Comparison of ENCODE assay signal across 14 cellular contexts in the genomic region with DNA sequence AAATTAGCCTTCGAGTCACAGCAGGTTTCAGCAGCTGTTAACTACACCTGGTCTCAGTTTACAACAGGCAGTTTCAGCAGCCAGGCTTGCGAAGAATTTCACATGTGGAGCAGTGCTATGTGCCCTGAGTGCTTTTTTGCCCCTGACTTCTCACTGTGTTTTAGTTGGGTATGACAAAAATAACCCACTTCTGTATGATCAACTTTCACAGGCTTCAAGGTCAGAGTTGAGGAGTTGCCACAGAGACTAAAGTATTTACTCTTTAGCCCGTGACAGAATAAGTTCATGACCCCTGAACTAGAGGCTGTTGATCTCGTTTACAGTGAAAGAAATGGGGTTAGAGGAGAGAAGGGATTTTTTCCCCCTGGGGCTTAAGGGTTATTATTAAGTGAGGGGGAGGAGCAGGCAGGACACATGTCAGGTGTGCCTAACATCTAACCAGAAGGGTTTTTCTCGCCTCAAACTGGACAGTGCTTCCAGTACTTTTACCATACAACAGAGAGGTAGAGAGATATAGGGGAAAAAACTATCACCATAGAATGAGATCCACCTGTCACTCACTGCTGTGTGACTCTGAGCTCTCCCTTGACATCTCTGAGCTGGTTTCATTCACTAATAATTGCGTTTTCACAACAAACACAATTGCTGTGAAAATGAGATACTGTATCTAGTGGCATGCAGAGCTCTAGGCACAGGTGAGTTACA. TPM values are rescaled to one million over a fixed set of nuclear protein-coding genes. Genes with fewer than 3 reads are reported as not detected.
DNase-seq lines count a peak whose midpoint lies in the region; ATAC-seq and TF ChIP-seq lines count a peak whose summit lies in the region.
"Had no signal": no experiment of that assay in that cellular context is flagged by ENCODE, and none has a peak within 500 bp of the region (broad histone marks: within the 10 kb centered on the region; RNA-seq: fewer than 3 reads in every experiment).

No MANE protein-coding gene starts in this region.

- H3K9me3 ChIP-seq in MM.1S (replicated peaks; ENCODE audit: insufficient read depth, low read length) (no peaks in the 10 kb centered on the region), right lobe of liver (no peaks in the 10 kb centered on the region)
- H3K9me3 ChIP-seq: mucosa of descending colon, upper lobe of left lung had no signal

- no peak overlapping the region; the same call in 2 of the 3 replicates for H3K4me3 Mint-ChIP-seq in GM23338
- no peak overlapping the region for H3K4me3 Mint-ChIP-seq in activated T-cell treated with anti-CD3 and anti-CD28 coated beads, Interleukin-2, amount 50 U/mL, for 24 hours
- no peak overlapping the region for H3K4me3 Mint-ChIP-seq in activated naive CD8-positive, alpha-beta T cell treated with anti-CD3 and anti-CD28 coated beads, Interleukin-2, amount 50 U/mL, for 24 hours
- H3K4me3 Mint-ChIP-seq: activated CD4-positive, alpha-beta memory T cell treated with anti-CD3 and anti-CD28 coated beads, Interleukin-2, amount 10 ng/mL, durations not matched to agents 7 days and 5 days; B cell had no signal

- H3K9ac ChIP-seq in MM.1S (ENCODE audit: low read length): no peak overlapping the region

- H3K9me2 ChIP-seq in GM23338 (ENCODE audit: insufficient read depth): no peaks in the 10 kb centered on the region
- no peaks in the 10 kb centered on the region for H3K9me2 ChIP-seq in MM.1S (replicated peaks; ENCODE audit: insufficient read depth, low read length)

- no peaks in the 10 kb centered on the region for H4K20me1 ChIP-seq in GM23338 (replicated peaks; ENCODE audit: insufficient read depth)
- H4K20me1 ChIP-seq in MM.1S (ENCODE audit: insufficient read depth, low read length): no peaks in the 10 kb centered on the region

- H3K4me2 ChIP-seq in GM23338 (0 out of 2 replicates have a peak overlapping the region, but pooled peaks have one; percentile 7), MM.1S (ENCODE audit: low read depth, low read length) (peak overlapping the region; percentile 74)

- 16% methylated on average over 6 of the region's 6 CpGs for WGBS in right lobe of liver (ENCODE audit: insufficient coverage, low coverage, low lambda C conversion rate, missing lambda C conversion rate)

- DNase-seq in GM23338 (ENCODE audit: low spot score) (peak; percentile 55), MM.1S (peak; percentile 88), right lobe of liver (peak in 1 of 3 donors; percentile 55), NCI-H2081 (lab: John Stamatoyannopoulos, UW) (no peak)
- no peak for DNase-seq in activated T-cell treated with anti-CD3 and anti-CD28 coated beads, Interleukin-2, amount 50 U/mL, for 24 hours
- DNase-seq in activated naive CD8-positive, alpha-beta T cell treated with anti-CD3 and anti-CD28 coated beads, Interleukin-2, amount 50 U/mL, for 24 hours: no peak
- DNase-seq: activated CD4-positive, alpha-beta memory T cell treated with anti-CD3 and anti-CD28 coated beads, Interleukin-2, amount 10 ng/mL, durations not matched to agents 7 days and 5 days; mucosa of descending colon; NCI-H1092 treated with DMSO at 0.1 percent for 48 hours; upper lobe of left lung had no signal

- peaks cover 10% of the 10 kb centered on the region for H3K9me3 Mint-ChIP-seq in GM23338
- H3K9me3 Mint-ChIP-seq in activated T-cell treated with anti-CD3 and anti-CD28 coated beads, Interleukin-2, amount 50 U/mL, for 24 hours: no peaks in the 10 kb centered on the region
- H3K9me3 Mint-ChIP-seq in activated naive CD8-positive, alpha-beta T cell treated with anti-CD3 and anti-CD28 coated beads, Interleukin-2, amount 50 U/mL, for 24 hours: no peaks in the 10 kb centered on the region
- H3K9me3 Mint-ChIP-seq: activated CD4-positive, alpha-beta memory T cell treated with anti-CD3 and anti-CD28 coated beads, Interleukin-2, amount 10 ng/mL, durations not matched to agents 7 days and 5 days; activated T-helper 2 cell treated with anti-CD3 and anti-CD28 coated beads, Interferon-gamma antibody, Interleukin-2, Interleukin-4, amounts not matched to agents 10 μg/mL and 5 μg/mL and 100 μg/mL, durations not matched to agents 14 hours and 24 hours and 36 hours had no signal

- H3K27me3 ChIP-seq in GM23338 (ENCODE audit: insufficient read depth) (peaks cover 46% of the 10 kb centered on the region), MM.1S (replicated peaks; ENCODE audit: insufficient read depth, low read length) (peaks cover 16% of the 10 kb centered on the region), right lobe of liver (no peaks in the 10 kb centered on the region)

- H3K36me3 ChIP-seq in GM23338 (ENCODE audit: insufficient read depth) (no peaks in the 10 kb centered on the region; the same call in 1 of the 2 replicates), MM.1S (replicated peaks; ENCODE audit: insufficient read depth, low read length) (no peaks in the 10 kb centered on the region), right lobe of liver (no peaks in the 10 kb centered on the region)
- H3K36me3 ChIP-seq: upper lobe of left lung had no signal

- TF ChIP-seq CTCF in GM23338 (conservative IDR thresholded peaks at IDR 0.05; ENCODE audit: low read depth in 2 of 2) (no peak), MM.1S (IDR thresholded peaks at IDR 0.05; ENCODE audit: low read length) (no peak), right lobe of liver (IDR thresholded peaks at IDR 0.05) (no peak)

- peaks cover 13% of the 10 kb centered on the region; the same call in 2 of the 3 replicates for H3K4me1 Mint-ChIP-seq in GM23338
- peaks cover 9% of the 10 kb centered on the region for H3K4me1 Mint-ChIP-seq in activated T-cell treated with anti-CD3 and anti-CD28 coated beads, Interleukin-2, amount 50 U/mL, for 24 hours (ENCODE audit: low read depth)
- H3K4me1 Mint-ChIP-seq in activated naive CD8-positive, alpha-beta T cell treated with anti-CD3 and anti-CD28 coated beads, Interleukin-2, amount 50 U/mL, for 24 hours: no peaks in the 10 kb centered on the region

- no peaks in the 10 kb centered on the region for H3K79me2 ChIP-seq in GM23338 (replicated peaks; ENCODE audit: insufficient read depth)
- no peaks in the 10 kb centered on the region for H3K79me2 ChIP-seq in MM.1S (ENCODE audit: low read length)

- H3F3A ChIP-seq in GM23338 (replicated peaks; ENCODE audit: low read depth): no peaks in the 10 kb centered on the region
- H3F3A ChIP-seq in MM.1S (ENCODE audit: insufficient read depth, low read length): peaks cover 14% of the 10 kb centered on the region

- no peak overlapping the region for H3K27ac ChIP-seq in GM23338 (ENCODE audit: low read depth)
- peak overlapping the region; percentile 34; the same call in 1 of the 2 replicates for H3K27ac ChIP-seq in MM.1S (ENCODE audit: low read length)
- peak overlapping the region; percentile 15 to 59 (median 56) for H3K27ac ChIP-seq in right lobe of liver
- H3K27ac ChIP-seq: upper lobe of left lung had no signal

- intact Hi-C loops in right lobe of liver (cut with DNase I): no loop called here

- no peak overlapping the region for H3K4me3 ChIP-seq in GM23338
- peak overlapping the region; percentile 3; the same call in 1 of the 2 replicates for H3K4me3 ChIP-seq in MM.1S (ENCODE audit: low read length)
- no peak overlapping the region for H3K4me3 ChIP-seq in right lobe of liver
- H3K4me3 ChIP-seq: mucosa of descending colon, upper lobe of left lung had no signal

- H2AFZ ChIP-seq in GM23338 (peak overlapping the region; percentile 78), MM.1S (ENCODE audit: low read length) (no peak overlapping the region)

- TF ChIP-seq POLR2A in right lobe of liver (IDR thresholded peaks at IDR 0.05): no peak

- ATAC-seq in GM18517 (IDR thresholded peaks at IDR 0.05; ENCODE audit: unreplicated experiment) (peak; percentile 67), GM23338 (peak; percentile 18; the same call in 2 of the 3 replicates), right lobe of liver (peak; percentile 75 to 90 (median 82)), GM21360 (IDR thresholded peaks at IDR 0.05; ENCODE audit: unreplicated experiment) (no peak)
- ATAC-seq in activated naive CD8-positive, alpha-beta T cell treated with anti-CD3 and anti-CD28 coated beads, Interleukin-2, amount 50 U/mL, for 24 hours: no peak
- ATAC-seq: mucosa of descending colon had no signal

- peaks cover 10% of the 10 kb centered on the region for H3K4me1 ChIP-seq in GM23338 (ENCODE audit: insufficient read depth)
- H3K4me1 ChIP-seq in MM.1S (ENCODE audit: low read length): peaks cover 23% of the 10 kb centered on the region
- H3K4me1 ChIP-seq in right lobe of liver: peaks cover 0 to 59% (median 24%) of the 10 kb centered on the region in 4 donors

- no peaks in the 10 kb centered on the region for H3K36me3 Mint-ChIP-seq in GM23338 (ENCODE audit: low read depth)
- no peaks in the 10 kb centered on the region for H3K36me3 Mint-ChIP-seq in activated T-cell treated with anti-CD3 and anti-CD28 coated beads, Interleukin-2, amount 50 U/mL, for 24 hours (ENCODE audit: low read depth)
- H3K36me3 Mint-ChIP-seq in activated naive CD8-positive, alpha-beta T cell treated with anti-CD3 and anti-CD28 coated beads, Interleukin-2, amount 50 U/mL, for 24 hours (ENCODE audit: low read depth): no peaks in the 10 kb centered on the region

- H3K27ac Mint-ChIP-seq in GM23338: no peak overlapping the region
- no peak overlapping the region for H3K27ac Mint-ChIP-seq in activated T-cell treated with anti-CD3 and anti-CD28 coated beads, Interleukin-2, amount 50 U/mL, for 24 hours
- no peak overlapping the region for H3K27ac Mint-ChIP-seq in activated naive CD8-positive, alpha-beta T cell treated with anti-CD3 and anti-CD28 coated beads, Interleukin-2, amount 50 U/mL, for 24 hours
- H3K27ac Mint-ChIP-seq: activated CD4-positive, alpha-beta memory T cell treated with anti-CD3 and anti-CD28 coated beads, Interleukin-2, amount 10 ng/mL, durations not matched to agents 7 days and 5 days; activated T-helper 2 cell treated with anti-CD3 and anti-CD28 coated beads, Interferon-gamma antibody, Interleukin-2, Interleukin-4, amounts not matched to agents 10 μg/mL and 5 μg/mL and 100 μg/mL, durations not matched to agents 14 hours and 24 hours and 36 hours; B cell had no signal

- H3K27me3 Mint-ChIP-seq in GM23338 (ENCODE audit: insufficient read depth, low read depth, poor library complexity): peaks cover 22% of the 10 kb centered on the region
- H3K27me3 Mint-ChIP-seq in activated T-cell treated with anti-CD3 and anti-CD28 coated beads, Interleukin-2, amount 50 U/mL, for 24 hours: peaks cover 82% of the 10 kb centered on the region
- peaks cover 55% of the 10 kb centered on the region for H3K27me3 Mint-ChIP-seq in activated naive CD8-positive, alpha-beta T cell treated with anti-CD3 and anti-CD28 coated beads, Interleukin-2, amount 50 U/mL, for 24 hours

TF ChIP-seq in GM23338, 12 proteins besides CTCF, POLR2A, EP300 and RAD21:
- TF ChIP-seq JUNB (IDR thresholded peaks at IDR 0.05; ENCODE audit: unreplicated experiment): no peak

RNA-seq across cellular contexts. Expression of a gene that starts 14.0 kb away (rescaled TPM):
- total RNA-seq in GM23338 (2014; rRNA removed; shearing (Covaris generic)): 42.2 and 65.4 TPM in 2 replicates
- polyA plus RNA-seq in GM23338 (2016; fragmentation: Nextera tagmentation; extraction: Ambion mirVana): 13.8 and 15.8 TPM in 2 replicates
- total RNA-seq in right lobe of liver: 10 to 100 TPM in 2 of 6 experiments, 1 to 10 TPM in 4; 5.3 to 20.6 (median 8.1) TPM

Comparison
In these comparisons a context has a peak if more than half of its experiments do, and no peak if none do; other contexts are left out.
1. ATAC-seq: peak in GM18517 (single experiment), GM23338 (single experiment) and right lobe of liver (4 of 4); none in GM21360 (single experiment) and activated naive CD8-positive, alpha-beta T cell treated with anti-CD3 and anti-CD28 coated beads, Interleukin-2, amount 50 U/mL, for 24 hours (single experiment).
2. DNase-seq: peak in GM23338 (single experiment) and MM.1S (single experiment); none in NCI-H2081 (0 of 2), activated T-cell treated with anti-CD3 and anti-CD28 coated beads, Interleukin-2, amount 50 U/mL, for 24 hours (single experiment) and activated naive CD8-positive, alpha-beta T cell treated with anti-CD3 and anti-CD28 coated beads, Interleukin-2, amount 50 U/mL, for 24 hours (single experiment).